Comparison of ENCODE assay signal across 11 cellular contexts in genomic region chr12:26987634-26988424, GRCh38. TPM values are rescaled to one million over a fixed set of nuclear protein-coding genes. Genes with fewer than 3 reads are reported as not detected.
DNase-seq lines count a peak whose midpoint lies in the region; ATAC-seq and TF ChIP-seq lines count a peak whose summit lies in the region.
"Had no signal": no experiment of that assay in that cellular context is flagged by ENCODE, and none has a peak within 500 bp of the region (broad histone marks: within the 10 kb centered on the region; RNA-seq: fewer than 3 reads in every experiment).

No MANE protein-coding gene starts in this region.

- H3K9me3 ChIP-seq in BLaER1 treated with 17β-estradiol and CSF1 and Interleukin-3, amounts not matched to agents 10 nM and 100 nM (replicated peaks in 1 of 11) = no peaks in the 10 kb centered on the region
- no peaks in the 10 kb centered on the region for H3K9me3 ChIP-seq in right atrium auricular region

- H3K9ac ChIP-seq in BLaER1 treated with 17β-estradiol and CSF1 and Interleukin-3, amounts not matched to agents 10 nM and 100 nM = no peak overlapping the region

- no peak overlapping the region for H3K27ac Mint-ChIP-seq in activated CD8-positive, alpha-beta T cell treated with anti-CD3 and anti-CD28 coated beads for 36 hours

- H3K27me3 Mint-ChIP-seq in activated CD8-positive, alpha-beta T cell treated with anti-CD3 and anti-CD28 coated beads for 36 hours = no peaks in the 10 kb centered on the region

- no peaks in the 10 kb centered on the region for H3K4me1 Mint-ChIP-seq in activated CD8-positive, alpha-beta T cell treated with anti-CD3 and anti-CD28 coated beads for 36 hours (ENCODE audit: low read depth)

- peaks cover 43% of the 10 kb centered on the region for H3K36me3 Mint-ChIP-seq in activated CD8-positive, alpha-beta T cell treated with anti-CD3 and anti-CD28 coated beads for 36 hours (ENCODE audit: low read depth)

- peak overlapping the region in 3 of 11 experiments; percentile 26 to 59 (median 53); a peak in 5 of 22 replicates for H3K27ac ChIP-seq in BLaER1 treated with 17β-estradiol and CSF1 and Interleukin-3, amounts not matched to agents 10 nM and 100 nM
- peak overlapping the region; percentile 4 to 47 for H3K27ac ChIP-seq in right atrium auricular region

- H3K4me3 ChIP-seq in BLaER1 treated with 17β-estradiol and CSF1 and Interleukin-3, amounts not matched to agents 10 nM and 100 nM = no peak overlapping the region
- no peak overlapping the region for H3K4me3 ChIP-seq in right atrium auricular region

- peaks cover 43 to 94% (median 65%) of the 10 kb centered on the region in 11 experiments for H3K36me3 ChIP-seq in BLaER1 treated with 17β-estradiol and CSF1 and Interleukin-3, amounts not matched to agents 10 nM and 100 nM
- no peaks in the 10 kb centered on the region for H3K36me3 ChIP-seq in right atrium auricular region

- H3K27me3 ChIP-seq in BLaER1 treated with 17β-estradiol and CSF1 and Interleukin-3, amounts not matched to agents 10 nM and 100 nM = no peaks in the 10 kb centered on the region
- H3K27me3 ChIP-seq in right atrium auricular region = no peaks in the 10 kb centered on the region

- POLR2A ChIA-PET in activated CD8-positive, alpha-beta T cell treated with anti-CD3 and anti-CD28 coated beads for 36 hours (lab: Charles Lee) = no interaction called here

- H3K4me3 Mint-ChIP-seq in activated CD8-positive, alpha-beta T cell treated with anti-CD3 and anti-CD28 coated beads for 36 hours = no peak overlapping the region
- H3K4me3 Mint-ChIP-seq: CD8-positive, alpha-beta T cell had no signal

- TF ChIP-seq CTCF in right atrium auricular region (IDR thresholded peaks at IDR 0.05) = no peak
- TF ChIP-seq CTCF in activated CD8-positive, alpha-beta T cell treated with anti-CD3 and anti-CD28 coated beads for 36 hours (IDR thresholded peaks at IDR 0.05) = no peak

- H3K9me3 Mint-ChIP-seq in activated CD8-positive, alpha-beta T cell treated with anti-CD3 and anti-CD28 coated beads for 36 hours = peaks cover 3% of the 10 kb centered on the region
- H3K9me3 Mint-ChIP-seq: CD8-positive, alpha-beta T cell had no signal

- intact Hi-C loops in activated CD8-positive, alpha-beta T cell treated with anti-CD3 and anti-CD28 coated beads for 36 hours (cut with micrococcal nuclease) = no loop called here

- ATAC-seq in activated CD8-positive, alpha-beta T cell treated with anti-CD3 and anti-CD28 coated beads for 36 hours = no peak
- ATAC-seq in GM19023 (IDR thresholded peaks at IDR 0.05; ENCODE audit: unreplicated experiment) = no peak
- ATAC-seq: CD8-positive, alpha-beta T cell had no signal

- CTCF ChIA-PET in activated CD8-positive, alpha-beta T cell treated with anti-CD3 and anti-CD28 coated beads for 36 hours (lab: Charles Lee) = interaction anchor here (0.6 to 0.9 kb wide), 3 partner anchors 15 to 498 kb away, joined by 3 read pairs; no protein-coding TSS in a partner anchor

- H4K20me1 ChIP-seq in BLaER1 treated with 17β-estradiol and CSF1 and Interleukin-3, amounts not matched to agents 10 nM and 100 nM = no peaks in the 10 kb centered on the region

- DNase-seq in HCEC 1CT (peak; percentile 8), RPMI8226 (peak; percentile 77), right atrium auricular region (ENCODE audit: low spot score) (no peak), NCI-H1436 treated with DMSO at 0.1 percent for 48 hours (lab: John Stamatoyannopoulos, UW) (no peak), NCI-H526 treated with DMSO at 0.1 percent for 48 hours (lab: John Stamatoyannopoulos, UW) (no peak)
- DNase-seq in activated CD8-positive, alpha-beta T cell treated with anti-CD3 and anti-CD28 coated beads for 36 hours = no peak
- DNase-seq: activated gamma-delta T cell treated with Interleukin-2 at 50 U/mL for 16 hours; CD8-positive, alpha-beta T cell; SW 1271 had no signal

- H3K4me1 ChIP-seq in BLaER1 treated with 17β-estradiol and CSF1 and Interleukin-3, amounts not matched to agents 10 nM and 100 nM = peaks cover 4 to 21% (median 13%) of the 10 kb centered on the region in 10 experiments; a peak in 14 of 20 replicates
- peaks cover 0 to 16% of the 10 kb centered on the region in 2 donors for H3K4me1 ChIP-seq in right atrium auricular region

- peak overlapping the region in 6 of 11 experiments; percentile 13 to 70 (median 54); a peak in 10 of 22 replicates for H3K4me2 ChIP-seq in BLaER1 treated with 17β-estradiol and CSF1 and Interleukin-3, amounts not matched to agents 10 nM and 100 nM

RNA-seq across cellular contexts. Expression of gene TM7SF3, which starts 26.4 kb away (rescaled TPM):
- total RNA-seq in right atrium auricular region = 10 to 100 TPM; 23.0 to 34.6 TPM
- total RNA-seq in activated CD8-positive, alpha-beta T cell treated with anti-CD3 and anti-CD28 coated beads for 36 hours = 10 to 100 TPM; 36.7 to 37.6 TPM

RNA-seq across cellular contexts. Expression of gene MED21, which starts 34.5 kb away (rescaled TPM):
- 10 to 100 TPM; 45.4 to 53.4 TPM for total RNA-seq in right atrium auricular region
- 10 to 100 TPM; 30.4 to 30.6 TPM for total RNA-seq in activated CD8-positive, alpha-beta T cell treated with anti-CD3 and anti-CD28 coated beads for 36 hours

RNA-seq across cellular contexts. Expression of gene FGFR1OP2, which starts 49.6 kb away (rescaled TPM):
- 10 to 100 TPM; 52.0 to 60.2 TPM for total RNA-seq in right atrium auricular region
- total RNA-seq in activated CD8-positive, alpha-beta T cell treated with anti-CD3 and anti-CD28 coated beads for 36 hours = 10 to 100 TPM; 72.4 to 75.1 TPM

RNA-seq across cellular contexts. Expression of gene INTS13, which starts 50.0 kb away (rescaled TPM):
- 10 to 100 TPM; 16.4 to 27.0 TPM for total RNA-seq in right atrium auricular region
- 100 to 1,000 TPM; 102 to 115 TPM for total RNA-seq in activated CD8-positive, alpha-beta T cell treated with anti-CD3 and anti-CD28 coated beads for 36 hours

Comparison
In these comparisons a context has a peak if more than half of its experiments do, and no peak if none do; other contexts are left out.
1. DNase-seq: peak in HCEC 1CT (single experiment) and RPMI8226 (single experiment); none in right atrium auricular region (single experiment), NCI-H1436 treated with DMSO at 0.1 percent for 48 hours (single experiment), activated CD8-positive, alpha-beta T cell treated with anti-CD3 and anti-CD28 coated beads for 36 hours (single experiment) and NCI-H526 treated with DMSO at 0.1 percent for 48 hours (single experiment).